ENCODE assay signal across 10 cellular contexts in genomic region chr17:58148609-58149008, GRCh38. TPM values are rescaled to one million over a fixed set of nuclear protein-coding genes. Genes with fewer than 3 reads are reported as not detected.
"Had no signal": no experiment of that assay in that cellular context is flagged by ENCODE, and none has a peak within 500 bp of the region (broad histone marks: within the 10 kb centered on the region; RNA-seq: fewer than 3 reads in every experiment).

No MANE protein-coding gene starts in this region.

- H3K4me3 Mint-ChIP-seq: IgD-negative memory B cell had no signal

- H3K4me3 ChIP-seq: K562 had no signal

- ATAC-seq: HepG2, K562 had no signal

- H3K27ac ChIP-seq: HL-60, KMS-11 had no signal

- H3K27ac Mint-ChIP-seq: IgD-negative memory B cell had no signal

- DNase-seq: IMR-90, KBM-7, KG1 had no signal

- H3K4me2 ChIP-seq: KMS-11 had no signal

RNA-seq across cellular contexts. Expression of gene OR4D1, which starts 0.4 kb away (rescaled TPM):
- total RNA-seq: HepG2, HT-29, HT1080, IMR-90, K562 had no signal
- polyA plus RNA-seq: HepG2, IMR-90, K562 had no signal

RNA-seq across cellular contexts. Expression of gene OR4D2, which starts 18.2 kb away (rescaled TPM):
- total RNA-seq: HepG2, HT-29, HT1080, IMR-90, K562 had no signal
- polyA plus RNA-seq: HepG2, IgD-negative memory B cell, IMR-90, K562 had no signal

RNA-seq across cellular contexts. Expression of gene EPX, which starts 43.9 kb away (rescaled TPM):
- total RNA-seq: HepG2, HT-29, IMR-90 had no signal
- polyA plus RNA-seq: HepG2, IgD-negative memory B cell, IMR-90 had no signal
